Comparison of ENCODE assay signal across 14 cellular contexts in the genomic region with DNA sequence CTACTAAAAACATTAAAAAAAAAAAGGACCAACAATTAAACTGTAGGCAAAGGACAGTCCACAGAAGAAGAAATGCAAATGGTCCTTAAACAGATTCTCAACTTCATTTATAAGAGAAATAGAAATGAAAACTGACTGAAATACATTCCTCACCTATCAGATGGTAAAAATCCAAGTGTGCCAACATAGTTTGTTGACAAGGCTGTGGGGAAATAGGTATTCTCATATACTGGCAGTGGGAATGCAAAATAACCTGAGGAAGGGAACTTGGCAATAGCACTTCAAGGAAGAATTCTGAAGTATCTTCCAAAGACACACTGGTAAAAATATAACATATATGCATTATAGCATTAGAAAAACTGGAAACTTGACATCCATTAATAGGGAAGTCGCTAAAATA. TPM values are rescaled to one million over a fixed set of nuclear protein-coding genes. Genes with fewer than 3 reads are reported as not detected.
DNase-seq lines count a peak whose midpoint lies in the region; ATAC-seq lines count a peak whose summit lies in the region.
"Had no signal": no experiment of that assay in that cellular context is flagged by ENCODE, and none has a peak within 500 bp of the region (broad histone marks: within the 10 kb centered on the region; RNA-seq: fewer than 3 reads in every experiment).

No MANE protein-coding gene starts in this region.

- H3K4me1 ChIP-seq in CD4-positive, alpha-beta memory T cell (ENCODE audit: insufficient read depth, low read length) = no peaks in the 10 kb centered on the region
- H3K4me1 ChIP-seq: BLaER1 treated with 17β-estradiol and CSF1 and Interleukin-3, amounts not matched to agents 10 nM and 100 nM had no signal

- no peak overlapping the region for H3K27ac ChIP-seq in CD4-positive, alpha-beta memory T cell (ENCODE audit: low read depth, low read length)
- H3K27ac ChIP-seq: BLaER1 treated with 17β-estradiol and CSF1 and Interleukin-3, amounts not matched to agents 10 nM and 100 nM; HL-60 had no signal

- no peaks in the 10 kb centered on the region for H3K27me3 Mint-ChIP-seq in activated naive CD4-positive, alpha-beta T cell treated with anti-CD3 and anti-CD28 coated beads, Interleukin-2, amount 50 U/mL, for 24 hours
- no peaks in the 10 kb centered on the region for H3K27me3 Mint-ChIP-seq in CD4-positive, alpha-beta memory T cell
- no peaks in the 10 kb centered on the region for H3K27me3 Mint-ChIP-seq in central memory CD8-positive, alpha-beta T cell

- CTCF ChIA-PET in CD4-positive, alpha-beta memory T cell (lab: Charles Lee; ENCODE audit: partially characterized antibody) = interaction anchor here (0.7 kb wide), 1 partner anchor 181 kb away, joined by 4 read pairs; no protein-coding TSS in a partner anchor

- no peaks in the 10 kb centered on the region for H3K9me3 ChIP-seq in CD4-positive, alpha-beta memory T cell (ENCODE audit: control insufficient read depth in 1 of 2, low read length in 2 of 2)
- H3K9me3 ChIP-seq: BLaER1 treated with 17β-estradiol and CSF1 and Interleukin-3, amounts not matched to agents 10 nM and 100 nM had no signal

- ATAC-seq in central memory CD8-positive, alpha-beta T cell (replicated peaks; ENCODE audit: extremely low read depth, poor library complexity, severe bottlenecking) = no peak
- ATAC-seq in HG03342 (IDR thresholded peaks at IDR 0.05; ENCODE audit: unreplicated experiment) (no peak), HG03045 (IDR thresholded peaks at IDR 0.05; ENCODE audit: unreplicated experiment) (no peak)

- peaks cover 20% of the 10 kb centered on the region for H3K36me3 ChIP-seq in CD4-positive, alpha-beta memory T cell (ENCODE audit: insufficient read depth, low read length)

- no peak for DNase-seq in activated naive CD4-positive, alpha-beta T cell (lab: John Stamatoyannopoulos, UW)
- DNase-seq in CD4-positive, alpha-beta memory T cell = no peak
- no peak for DNase-seq in central memory CD8-positive, alpha-beta T cell (ENCODE audit: low spot score in 2 of 2)
- no peak for DNase-seq in stimulated activated naive CD4-positive, alpha-beta T cell treated with Interleukin-2 at 50 U/mL for 16 hours (lab: John Stamatoyannopoulos, UW)
- DNase-seq: 8988T, Calu3, DMS79 treated with DMSO at 0.1 percent for 48 hours, GF-D8, H9 had no signal

- peaks cover 4% of the 10 kb centered on the region for H3K4me1 Mint-ChIP-seq in activated naive CD4-positive, alpha-beta T cell treated with anti-CD3 and anti-CD28 coated beads, Interleukin-2, amount 50 U/mL, for 24 hours
- H3K4me1 Mint-ChIP-seq in CD4-positive, alpha-beta memory T cell = peaks cover 0 to 4% (median under 1%) of the 10 kb centered on the region in 4 donors
- no peaks in the 10 kb centered on the region for H3K4me1 Mint-ChIP-seq in central memory CD8-positive, alpha-beta T cell
- H3K4me1 Mint-ChIP-seq: H9 had no signal

- H3K4me3 Mint-ChIP-seq in activated naive CD4-positive, alpha-beta T cell treated with anti-CD3 and anti-CD28 coated beads, Interleukin-2, amount 50 U/mL, for 24 hours = no peak overlapping the region
- no peak overlapping the region for H3K4me3 Mint-ChIP-seq in CD4-positive, alpha-beta memory T cell
- H3K4me3 Mint-ChIP-seq in central memory CD8-positive, alpha-beta T cell = no peak overlapping the region
- H3K4me3 Mint-ChIP-seq: H9 had no signal

- no peaks in the 10 kb centered on the region for H3K27me3 ChIP-seq in CD4-positive, alpha-beta memory T cell (ENCODE audit: insufficient read depth, low read length)
- H3K27me3 ChIP-seq: BLaER1 treated with 17β-estradiol and CSF1 and Interleukin-3, amounts not matched to agents 10 nM and 100 nM had no signal

- no peaks in the 10 kb centered on the region for H3K36me3 Mint-ChIP-seq in activated naive CD4-positive, alpha-beta T cell treated with anti-CD3 and anti-CD28 coated beads, Interleukin-2, amount 50 U/mL, for 24 hours
- H3K36me3 Mint-ChIP-seq in CD4-positive, alpha-beta memory T cell = peaks cover 18 to 43% of the 10 kb centered on the region in 2 donors
- peaks cover 32% of the 10 kb centered on the region for H3K36me3 Mint-ChIP-seq in central memory CD8-positive, alpha-beta T cell (ENCODE audit: insufficient read depth)

- H3K27ac Mint-ChIP-seq in activated naive CD4-positive, alpha-beta T cell treated with anti-CD3 and anti-CD28 coated beads, Interleukin-2, amount 50 U/mL, for 24 hours = peak overlapping the region; percentile 3
- H3K27ac Mint-ChIP-seq in CD4-positive, alpha-beta memory T cell = peak overlapping the region in 4 of 7 donors; percentile 7 to 70 (median 40)
- H3K27ac Mint-ChIP-seq in central memory CD8-positive, alpha-beta T cell (ENCODE audit: low read depth) = peak overlapping the region; percentile 52
- H3K27ac Mint-ChIP-seq: H9 had no signal

- no peaks in the 10 kb centered on the region for H3K9me3 Mint-ChIP-seq in activated naive CD4-positive, alpha-beta T cell treated with anti-CD3 and anti-CD28 coated beads, Interleukin-2, amount 50 U/mL, for 24 hours
- H3K9me3 Mint-ChIP-seq in CD4-positive, alpha-beta memory T cell = peaks cover 0 to 2% (median 0%) of the 10 kb centered on the region in 8 donors
- H3K9me3 Mint-ChIP-seq in central memory CD8-positive, alpha-beta T cell = no peaks in the 10 kb centered on the region
- H3K9me3 Mint-ChIP-seq: H9 had no signal

- intact Hi-C loops in CD4-positive, alpha-beta memory T cell (cut with micrococcal nuclease) = loop anchor here (10.0 kb wide), 1 partner anchor 49 kb away; no protein-coding TSS in a partner anchor

- no peak overlapping the region for H3K4me3 ChIP-seq in CD4-positive, alpha-beta memory T cell (ENCODE audit: low read length in 2 of 2)
- H3K4me3 ChIP-seq: BLaER1 treated with 17β-estradiol and CSF1 and Interleukin-3, amounts not matched to agents 10 nM and 100 nM had no signal

- POLR2A ChIA-PET in CD4-positive, alpha-beta memory T cell (lab: Charles Lee; ENCODE audit: partially characterized antibody) = no interaction called here

RNA-seq across cellular contexts. Expression of a gene that starts 53.8 kb away (rescaled TPM):
- total RNA-seq in CD4-positive, alpha-beta memory T cell = 1 to 10 TPM; 6.3 to 8.2 TPM
- polyA plus RNA-seq in CD4-positive, alpha-beta memory T cell = 1 to 10 TPM in 1 of 2 donors, under 1 TPM in 1; 0.35 to 2.7 TPM
